In genomic region chr1:50735443-50735842, GRCh38 we compare ENCODE assay signal across 8 cellular contexts.
DNase-seq lines count a peak whose midpoint lies in the region; ATAC-seq and TF ChIP-seq lines count a peak whose summit lies in the region.

No MANE protein-coding gene starts in this region.

- BruUV-seq in OCI-LY7 (replicated peaks; lab: Mats Ljungman, UMichigan): no TSS peak

- H3K9me3 ChIP-seq in cardiac muscle cell (ENCODE audit: low read depth): no peaks in the 10 kb centered on the region
- H3K9me3 ChIP-seq in OCI-LY7 (ENCODE audit: low read length): no peaks in the 10 kb centered on the region
- no peaks in the 10 kb centered on the region for H3K9me3 ChIP-seq in upper lobe of right lung

- H3K4me1 ChIP-seq in cardiac muscle cell (ENCODE audit: low read depth) (no peaks in the 10 kb centered on the region), OCI-LY7 (ENCODE audit: insufficient read depth, low read length, poor library complexity, severe bottlenecking) (no peaks in the 10 kb centered on the region), upper lobe of right lung (no peaks in the 10 kb centered on the region)

- no peak overlapping the region for H2AFZ ChIP-seq in OCI-LY7 (ENCODE audit: low read length)

- TF ChIP-seq CTCF in cardiac muscle cell (IDR thresholded peaks at IDR 0.05; ENCODE audit: low read depth, low read length) (peak; percentile 57), OCI-LY7 (conservative IDR thresholded peaks at IDR 0.05; ENCODE audit: low read length) (peak; percentile 90), upper lobe of right lung (IDR thresholded peaks at IDR 0.05) (peak; percentile 57)

- no peak for ATAC-seq in left cardiac atrium
- no peak for ATAC-seq in upper lobe of right lung
- no peak for ATAC-seq in activated naive CD4-positive, alpha-beta T cell treated with anti-CD3 and anti-CD28 coated beads, Interleukin-2, amount 50 U/mL, for 72 hours
- ATAC-seq in left ventricle myocardium superior: no peak

- H3K9me3 Mint-ChIP-seq in activated naive CD4-positive, alpha-beta T cell treated with anti-CD3 and anti-CD28 coated beads, Interleukin-2, amount 50 U/mL, for 72 hours: no peaks in the 10 kb centered on the region

- H3K9me2 ChIP-seq in OCI-LY7 (ENCODE audit: insufficient read depth, low read length): no peaks in the 10 kb centered on the region

- peaks cover 4% of the 10 kb centered on the region for H3K36me3 ChIP-seq in cardiac muscle cell
- peaks cover 40% of the 10 kb centered on the region for H3K36me3 ChIP-seq in OCI-LY7 (ENCODE audit: insufficient read depth, low read length)
- H3K36me3 ChIP-seq in upper lobe of right lung: peaks cover 30% of the 10 kb centered on the region

- POLR2A ChIA-PET in OCI-LY7 (lab: Charles Lee): interaction anchor here (0.6 kb wide), 1 partner anchor 50 kb away, joined by 6 read pairs; no protein-coding TSS in a partner anchor

- no peak overlapping the region for H3K27ac Mint-ChIP-seq in activated naive CD4-positive, alpha-beta T cell treated with anti-CD3 and anti-CD28 coated beads, Interleukin-2, amount 50 U/mL, for 72 hours

- no peaks in the 10 kb centered on the region for H4K20me1 ChIP-seq in OCI-LY7 (ENCODE audit: insufficient read depth, low read length)

- no peaks in the 10 kb centered on the region for H3K27me3 ChIP-seq in cardiac muscle cell
- H3K27me3 ChIP-seq in upper lobe of right lung: no peaks in the 10 kb centered on the region

- peak; percentile 7 to 44 for DNase-seq in cardiac muscle cell (ENCODE audit: low read depth in 1 of 2, low spot score in 1 of 2)
- no peak for DNase-seq in left cardiac atrium
- DNase-seq in OCI-LY7 (ENCODE audit: low spot score): peak; percentile 33
- DNase-seq in fibroblast of the conjunctiva (ENCODE audit: low read depth): peak; percentile 6
- DNase-seq in upper lobe of right lung: no peak
- DNase-seq in stimulated activated naive CD4-positive, alpha-beta T cell treated with Interleukin-2 at 50 U/mL for 16 hours (lab: John Stamatoyannopoulos, UW): no peak
- DNase-seq in activated naive CD4-positive, alpha-beta T cell treated with anti-CD3 and anti-CD28 coated beads, Interleukin-2, amount 50 U/mL, for 72 hours (ENCODE audit: low spot score in 2 of 2): no peak
- no peak for DNase-seq in left ventricle myocardium superior

- H3K27ac ChIP-seq in cardiac muscle cell (no peak overlapping the region), OCI-LY7 (ENCODE audit: low read depth, low read length, poor library complexity, severe bottlenecking) (no peak overlapping the region), upper lobe of right lung (no peak overlapping the region)

- H3K4me2 ChIP-seq in OCI-LY7 (ENCODE audit: low read length): no peak overlapping the region

- H3K4me3 ChIP-seq in cardiac muscle cell (no peak overlapping the region), OCI-LY7 (ENCODE audit: low read depth, low read length, poor library complexity, severe bottlenecking) (no peak overlapping the region), upper lobe of right lung (no peak overlapping the region)

- no peaks in the 10 kb centered on the region for H3K79me2 ChIP-seq in OCI-LY7 (ENCODE audit: insufficient read depth, low read depth, low read length)

- CTCF ChIA-PET in OCI-LY7 (lab: Charles Lee; ENCODE audit: unreplicated experiment): no interaction called here

- H3K36me3 Mint-ChIP-seq in activated naive CD4-positive, alpha-beta T cell treated with anti-CD3 and anti-CD28 coated beads, Interleukin-2, amount 50 U/mL, for 72 hours: peaks cover 0 to 4% of the 10 kb centered on the region in 2 donors

- intact Hi-C loops in left cardiac atrium (cut with DNase I) (no loop called here), OCI-LY7 (cut with micrococcal nuclease; ENCODE audit: unreplicated experiment) (no loop called here), upper lobe of right lung (cut with DNase I) (no loop called here), left ventricle myocardium superior (cut with micrococcal nuclease) (no loop called here)

Comparison
In these comparisons a context has a peak if more than half of its experiments do, and no peak if none do; other contexts are left out.
1. DNase-seq: peak in cardiac muscle cell (2 of 2), OCI-LY7 (single experiment) and fibroblast of the conjunctiva (single experiment); none in left cardiac atrium (single experiment), upper lobe of right lung (single experiment), stimulated activated naive CD4-positive, alpha-beta T cell treated with Interleukin-2 at 50 U/mL for 16 hours (single experiment), activated naive CD4-positive, alpha-beta T cell treated with anti-CD3 and anti-CD28 coated beads, Interleukin-2, amount 50 U/mL, for 72 hours (0 of 2) and left ventricle myocardium superior (single experiment).
2. Peak in every context shown above with its lines, with median percentiles within 50 percentile points of each other: CTCF ChIP-seq.